1 cellular context compared by ENCODE assay signal in genomic region chr13:21152251-21152899, GRCh38.
TF ChIP-seq lines count a peak whose summit lies in the region.

No MANE protein-coding gene starts in this region.

TF ChIP-seq in WTC11, 78 proteins besides CTCF, POLR2A, EP300 and RAD21 (continued from another document):
- TF ChIP-seq ZNF532 (CRISPR knock-in tag; IDR thresholded peaks at IDR 0.05; ENCODE audit: borderline replicate concordance) = no peak
- TF ChIP-seq CBFB (CRISPR knock-in tag; IDR thresholded peaks at IDR 0.05; ENCODE audit: low read depth) = no peak
- no peak for TF ChIP-seq ARID4B (CRISPR knock-in tag; IDR thresholded peaks at IDR 0.05; ENCODE audit: borderline replicate concordance)
- no peak for TF ChIP-seq ZNF396 (CRISPR knock-in tag; IDR thresholded peaks at IDR 0.05; ENCODE audit: borderline replicate concordance)
- no peak for TF ChIP-seq ZNF423 (CRISPR knock-in tag; IDR thresholded peaks at IDR 0.05)
- TF ChIP-seq GTF2I (CRISPR knock-in tag; conservative IDR thresholded peaks at IDR 0.05) = no peak
- TF ChIP-seq MLX (CRISPR knock-in tag; IDR thresholded peaks at IDR 0.05) = no peak
TF ChIP-seq in WTC11: peak in this region for 0.
